In the genomic region with DNA sequence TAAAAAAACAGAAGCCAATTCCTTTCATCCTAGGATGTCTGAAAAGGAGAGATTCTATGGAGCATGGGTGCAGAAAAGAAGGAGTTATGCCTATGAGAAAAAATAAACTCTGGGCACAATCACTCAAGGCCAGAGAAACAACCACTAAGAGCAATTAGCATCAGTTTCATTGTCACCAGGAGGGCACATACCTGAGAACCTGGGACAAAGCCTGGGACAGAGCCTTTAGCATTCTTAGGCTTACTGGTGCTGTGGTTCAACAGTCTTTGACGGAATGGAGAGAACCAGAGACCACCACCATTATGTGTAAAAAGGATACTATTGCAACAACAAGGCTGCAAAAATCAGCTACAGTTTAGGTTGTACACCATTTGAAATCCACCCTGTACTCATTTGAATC, we compare ENCODE assay signal across 20 cellular contexts. TPM values are rescaled to one million over a fixed set of nuclear protein-coding genes. Genes with fewer than 3 reads are reported as not detected.
DNase-seq lines count a peak whose midpoint lies in the region; ATAC-seq, FAIRE-seq and TF ChIP-seq lines count a peak whose summit lies in the region.
"Had no signal": no experiment of that assay in that cellular context is flagged by ENCODE, and none has a peak within 500 bp of the region (broad histone marks: within the 10 kb centered on the region; RNA-seq: fewer than 3 reads in every experiment).

No MANE protein-coding gene starts in this region.

- H3K27ac ChIP-seq in endodermal cell (ENCODE audit: low read depth, low read length) (no peak overlapping the region), mesendoderm (ENCODE audit: low read depth, low read length) (no peak overlapping the region), hepatocyte (no peak overlapping the region)
- H3K27ac ChIP-seq: C4-2B, GM23248 had no signal

- FAIRE-seq in frontal cortex (lab: Jason Lieb, UNC) = no peak
- FAIRE-seq: G401.6, GM12892, GM19239, H54 had no signal

- H3K36me3 ChIP-seq in NT2/D1 (ENCODE audit: insufficient read depth, insufficient read length, low read length) (no peaks in the 10 kb centered on the region), endodermal cell (ENCODE audit: control insufficient read depth, insufficient read depth, low read length) (no peaks in the 10 kb centered on the region), mesendoderm (ENCODE audit: control insufficient read depth, insufficient read depth, low read length) (no peaks in the 10 kb centered on the region), hepatocyte (replicated peaks; ENCODE audit: insufficient read depth, low read depth) (no peaks in the 10 kb centered on the region)

- H3K4me3 ChIP-seq in NT2/D1 (ENCODE audit: insufficient read length, low read depth) (no peak overlapping the region), endodermal cell (ENCODE audit: low read length) (no peak overlapping the region), mesendoderm (ENCODE audit: low read length) (no peak overlapping the region), hepatocyte (no peak overlapping the region)
- H3K4me3 ChIP-seq: GM23248 had no signal

- TF ChIP-seq CTCF in endodermal cell (conservative IDR thresholded peaks at IDR 0.05) = no peak
- no peak for TF ChIP-seq CTCF in hepatocyte (IDR thresholded peaks at IDR 0.05; ENCODE audit: poor library complexity)

- no peak overlapping the region for H3K18ac ChIP-seq in mesendoderm (ENCODE audit: low read length)

- H3K27ac Mint-ChIP-seq in endodermal cell = no peak overlapping the region
- H3K27ac Mint-ChIP-seq: CD4-positive, CD25-positive, alpha-beta regulatory T cell; CD8-positive, alpha-beta T cell had no signal

- H3K36me3 Mint-ChIP-seq in endodermal cell (ENCODE audit: low read depth) = no peaks in the 10 kb centered on the region
- H3K36me3 Mint-ChIP-seq: CD4-positive, CD25-positive, alpha-beta regulatory T cell; CD8-positive, alpha-beta T cell had no signal

- no peaks in the 10 kb centered on the region for H3K27me3 Mint-ChIP-seq in endodermal cell (ENCODE audit: insufficient read depth)

- no peak overlapping the region for H3K4ac ChIP-seq in mesendoderm (ENCODE audit: low read depth, low read length)

- H3K79me1 ChIP-seq in mesendoderm (ENCODE audit: low read length) = no peaks in the 10 kb centered on the region

- H3K4me2 ChIP-seq in mesendoderm (ENCODE audit: low read length) (no peak overlapping the region), hepatocyte (no peak overlapping the region)

- 91 to 100% methylated on average over 1 of the region's 1 CpG for WGBS in endodermal cell (ENCODE audit: insufficient coverage in 1 of 2, insufficient read length in 1 of 2), 2 experiments
- WGBS in mesendoderm (ENCODE audit: extremely low coverage, insufficient coverage, low lambda C conversion rate) = no CpG with 5 or more reads among the region's 1 CpG
- 94% methylated on average over 1 of the region's 1 CpG for WGBS in hepatocyte (ENCODE audit: low lambda C conversion rate, missing lambda C conversion rate)

- no peak overlapping the region for H2BK15ac ChIP-seq in mesendoderm (replicated peaks; ENCODE audit: low read depth)

- H3K9ac ChIP-seq in NT2/D1 (ENCODE audit: insufficient read length, low read depth) = no peak overlapping the region
- no peak overlapping the region for H3K9ac ChIP-seq in endodermal cell (ENCODE audit: extremely low read depth, low read length, poor library complexity, severe bottlenecking)
- no peak overlapping the region for H3K9ac ChIP-seq in mesendoderm (ENCODE audit: low read length)
- H3K9ac ChIP-seq: GM23248 had no signal

- H3K79me2 ChIP-seq in mesendoderm (ENCODE audit: control insufficient read depth, insufficient read depth, low read length) (no peaks in the 10 kb centered on the region), hepatocyte (no peaks in the 10 kb centered on the region)

- H4K8ac ChIP-seq in mesendoderm (ENCODE audit: low read depth, low read length) = no peak overlapping the region

- H4K5ac ChIP-seq in mesendoderm (ENCODE audit: low read length) = no peak overlapping the region

- no peak overlapping the region for H3K4me3 Mint-ChIP-seq in endodermal cell
- H3K4me3 Mint-ChIP-seq: CD4-positive, CD25-positive, alpha-beta regulatory T cell; CD8-positive, alpha-beta T cell had no signal

- H3K9me3 ChIP-seq in NT2/D1 (ENCODE audit: insufficient read depth, low read length) (no peaks in the 10 kb centered on the region), endodermal cell (ENCODE audit: control insufficient read depth, low read length) (no peaks in the 10 kb centered on the region), hepatocyte (ENCODE audit: low read depth) (no peaks in the 10 kb centered on the region)
- H3K9me3 ChIP-seq: Caco-2 had no signal

- H3K9me3 Mint-ChIP-seq in endodermal cell = no peaks in the 10 kb centered on the region

- H2AK5ac ChIP-seq in mesendoderm (ENCODE audit: low read length) = no peak overlapping the region

- no peaks in the 10 kb centered on the region for H4K20me1 ChIP-seq in hepatocyte (ENCODE audit: insufficient read depth, poor library complexity, severe bottlenecking)

- no peaks in the 10 kb centered on the region for H3K4me1 Mint-ChIP-seq in endodermal cell
- H3K4me1 Mint-ChIP-seq: CD4-positive, CD25-positive, alpha-beta regulatory T cell had no signal

- DNase-seq in NT2/D1 (ENCODE audit: low read depth, low spot score) (peak; percentile 2), endodermal cell (peak; percentile 62), iPS DF 4.7 (ENCODE audit: extremely low read depth, low spot score) (peak; percentile 7), mesendoderm (peak; percentile 37), hepatocyte (ENCODE audit: low spot score) (no peak), C1 segment of cervical spinal cord (lab: John Stamatoyannopoulos, UW) (no peak), frontal cortex (ENCODE audit: low spot score in 2 of 2) (no peak)
- DNase-seq: Caco-2; CD4-positive, CD25-positive, alpha-beta regulatory T cell; CD8-positive, alpha-beta T cell; DMS153; DND-41; GM23248; HCEC 1CT had no signal

- ATAC-seq in HG03095 (IDR thresholded peaks at IDR 0.05; ENCODE audit: unreplicated experiment) = no peak
- ATAC-seq: CD8-positive, alpha-beta T cell had no signal

- H2BK5ac ChIP-seq in mesendoderm (ENCODE audit: low read length) = no peak overlapping the region

- no peak overlapping the region for H2BK120ac ChIP-seq in mesendoderm (ENCODE audit: low read depth, low read length)

- no peak overlapping the region for H2AFZ ChIP-seq in hepatocyte
- H2AFZ ChIP-seq: GM23248 had no signal

- no peak overlapping the region for H3K23ac ChIP-seq in mesendoderm (ENCODE audit: low read length)

- H3K4me1 ChIP-seq in NT2/D1 (ENCODE audit: insufficient read depth, insufficient read length) (no peaks in the 10 kb centered on the region), endodermal cell (ENCODE audit: control insufficient read depth, insufficient read depth, low read length) (no peaks in the 10 kb centered on the region), mesendoderm (ENCODE audit: control insufficient read depth, low read depth, low read length) (no peaks in the 10 kb centered on the region), hepatocyte (ENCODE audit: insufficient read depth) (no peaks in the 10 kb centered on the region)
- H3K4me1 ChIP-seq: Caco-2 had no signal

- no peak overlapping the region for H3K56ac ChIP-seq in mesendoderm (ENCODE audit: low read length)

- H3K27me3 ChIP-seq in NT2/D1 (ENCODE audit: insufficient read depth, insufficient read length) = no peaks in the 10 kb centered on the region
- H3K27me3 ChIP-seq in endodermal cell (ENCODE audit: control insufficient read depth, insufficient read depth, low read length, poor library complexity, severe bottlenecking) = no peaks in the 10 kb centered on the region
- no peaks in the 10 kb centered on the region for H3K27me3 ChIP-seq in mesendoderm (ENCODE audit: insufficient read depth, low read length, poor library complexity)
- H3K27me3 ChIP-seq in hepatocyte = no peaks in the 10 kb centered on the region

- no peaks in the 10 kb centered on the region for H3K9me2 ChIP-seq in hepatocyte (replicated peaks; ENCODE audit: insufficient read depth)

RNA-seq across cellular contexts. Expression of a gene that starts 29.4 kb away (rescaled TPM):
- total RNA-seq in endodermal cell = 10 to 100 TPM; 35.1 to 36.4 TPM
- polyA plus RNA-seq in endodermal cell (2013, experiment 1 of 2) = 23.2 TPM
- polyA plus RNA-seq in endodermal cell (2013, experiment 2 of 2) = 20.8 TPM
- polyA plus RNA-seq in mesendoderm (2013, experiment 1 of 2) = 8.0 TPM
- polyA plus RNA-seq in mesendoderm (2013, experiment 2 of 2) = 8.4 TPM
- total RNA-seq in hepatocyte = 32.0 and 33.8 TPM in 2 replicates
- polyA plus RNA-seq in hepatocyte = 27.4 and 28.7 TPM in 2 replicates
- total RNA-seq in frontal cortex = 14.7 TPM

Comparison
In these comparisons a context has a peak if more than half of its experiments do, and no peak if none do; other contexts are left out.
1. DNase-seq: peak in NT2/D1 (single experiment), endodermal cell (single experiment), iPS DF 4.7 (single experiment) and mesendoderm (single experiment); none in hepatocyte (single experiment), C1 segment of cervical spinal cord (0 of 14) and frontal cortex (0 of 2).